19 cellular contexts compared by ENCODE assay signal in genomic region chr17:3954921-3955320, GRCh38. TPM values are rescaled to one million over a fixed set of nuclear protein-coding genes. Genes with fewer than 3 reads are reported as not detected.
A peak's percentile ranks its signal among the peaks of the same experiment; 100 is the strongest.
DNase-seq lines count a peak whose midpoint lies in the region; ATAC-seq, FAIRE-seq and TF ChIP-seq lines count a peak whose summit lies in the region.
"Had no signal": no experiment of that assay in that cellular context is flagged by ENCODE, and none has a peak within 500 bp of the region (broad histone marks: within the 10 kb centered on the region; RNA-seq: fewer than 3 reads in every experiment).

No MANE protein-coding gene starts in this region.

- H3K4me3 ChIP-seq in HepG2 (replicated peaks in 1 of 3; ENCODE audit: insufficient read depth in 1 of 3, low read depth in 2 of 3, low read length in 3 of 3) (no peak overlapping the region), right lobe of liver (no peak overlapping the region), Karpas-422 (ENCODE audit: low read length) (no peak overlapping the region), mesenchymal stem cell (ENCODE audit: insufficient read depth in 1 of 2, low read depth in 1 of 2, low read length in 2 of 2) (no peak overlapping the region)
- H3K4me3 ChIP-seq: SK-N-MC had no signal

- H4K91ac ChIP-seq in mesenchymal stem cell (ENCODE audit: low read length) = no peak overlapping the region

- intact Hi-C loops in HepG2 (cut with micrococcal nuclease; ENCODE audit: unreplicated experiment) = no loop called here
- intact Hi-C loops in right lobe of liver (cut with DNase I) = no loop called here

- ATAC-seq in HepG2 (no peak), right lobe of liver (no peak), foreskin keratinocyte (peak; percentile 15)
- ATAC-seq in stimulated activated effector memory CD8-positive, alpha-beta T cell treated with anti-CD3 and anti-CD28 coated beads, Interleukin-12 subunit alpha, Interleukin-12 subunit beta, amount 100 ng/mL, for 72 hours = no peak
- ATAC-seq: HCT116 had no signal

- H3K79me1 ChIP-seq in mesenchymal stem cell (replicated peaks; ENCODE audit: low read length, poor library complexity, severe bottlenecking) = no peaks in the 10 kb centered on the region

- no peak overlapping the region for H4K8ac ChIP-seq in mesenchymal stem cell (ENCODE audit: low read length)

- H4K20me1 ChIP-seq in HepG2 (ENCODE audit: insufficient read depth, low read length) (no peaks in the 10 kb centered on the region), Karpas-422 (ENCODE audit: insufficient read depth, low read depth, low read length) (peaks cover 73% of the 10 kb centered on the region)

- no peak overlapping the region for H3K4ac ChIP-seq in mesenchymal stem cell (ENCODE audit: low read depth in 1 of 2, low read length in 2 of 2)

- TF ChIP-seq RAD21 in HepG2 (CRISPR knock-in tag; IDR thresholded peaks at IDR 0.05) = no peak

- TF ChIP-seq POLR2A in HepG2 (IDR thresholded peaks at IDR 0.05; ENCODE audit: insufficient read depth in 1 of 2, low read depth in 2 of 2, low read length in 2 of 2) (no peak), right lobe of liver (IDR thresholded peaks at IDR 0.05) (no peak)

- no peaks in the 10 kb centered on the region for H3K9me3 Mint-ChIP-seq in stimulated activated effector memory CD8-positive, alpha-beta T cell treated with anti-CD3 and anti-CD28 coated beads, Interleukin-12 subunit alpha, Interleukin-12 subunit beta, amount 100 ng/mL, for 72 hours

- H3K27ac ChIP-seq in HepG2 (ENCODE audit: extremely low read length, insufficient read depth, low read length) = no peak overlapping the region
- H3K27ac ChIP-seq in right lobe of liver = no peak overlapping the region
- peak overlapping the region; percentile 90 for H3K27ac ChIP-seq in Karpas-422 (ENCODE audit: low read length)
- H3K27ac ChIP-seq in foreskin keratinocyte = no peak overlapping the region
- H3K27ac ChIP-seq in mesenchymal stem cell (ENCODE audit: low read length, poor library complexity, severe bottlenecking) = no peak overlapping the region
- H3K27ac ChIP-seq: SK-N-MC had no signal

- in situ Hi-C loops in HepG2 (cut with HindIII; ENCODE audit: extremely low pct_ligation_motif_present, low pct_unique_long_range_greater_than_20kb) = no loop called here

- H2BK15ac ChIP-seq in mesenchymal stem cell (ENCODE audit: low read depth, poor library complexity, severe bottlenecking) = no peak overlapping the region

- H3K36me3 ChIP-seq in HepG2 (replicated peaks in 1 of 2; ENCODE audit: control insufficient read depth in 1 of 2, insufficient read depth in 2 of 2, low read length in 2 of 2) = no peaks in the 10 kb centered on the region
- no peaks in the 10 kb centered on the region for H3K36me3 ChIP-seq in right lobe of liver
- peaks cover 46% of the 10 kb centered on the region for H3K36me3 ChIP-seq in Karpas-422 (ENCODE audit: insufficient read depth, low read length)
- no peaks in the 10 kb centered on the region for H3K36me3 ChIP-seq in mesenchymal stem cell (ENCODE audit: control insufficient read depth in 1 of 2, insufficient read depth in 2 of 2, low read depth in 1 of 2, low read length in 2 of 2)
- H3K36me3 ChIP-seq: BE2C had no signal

- H3K27me3 ChIP-seq in HepG2 (ENCODE audit: control insufficient read depth in 1 of 2, insufficient read depth in 2 of 2, low read length in 2 of 2) (peaks cover 2 to 35% of the 10 kb centered on the region in 2 experiments; a peak in 3 of 5 replicates), right lobe of liver (no peaks in the 10 kb centered on the region), Karpas-422 (ENCODE audit: low read length) (no peaks in the 10 kb centered on the region), foreskin keratinocyte (no peaks in the 10 kb centered on the region), mesenchymal stem cell (ENCODE audit: control insufficient read depth in 1 of 2, insufficient read depth in 1 of 2, low read length in 2 of 2) (peaks cover 0 to 4% of the 10 kb centered on the region in 2 experiments)
- H3K27me3 ChIP-seq: BE2C had no signal

- CTCF ChIA-PET in HepG2 (lab: Yijun Ruan, JAX; ENCODE audit: low intra/inter-chr PET ratio, low total read pairs) = no interaction called here

- POLR2A ChIA-PET in HepG2 (lab: Yijun Ruan, JAX) = no interaction called here

- no peaks in the 10 kb centered on the region for H3K79me2 ChIP-seq in HepG2 (ENCODE audit: insufficient read depth, low read length)
- H3K79me2 ChIP-seq in Karpas-422 (ENCODE audit: low read length) = peaks cover 57% of the 10 kb centered on the region

- TF ChIP-seq EP300 in HepG2 (IDR thresholded peaks at IDR 0.05; ENCODE audit: low read depth in 2 of 2, low read length in 2 of 2) (no peak), HepG2 (CRISPR knock-in tag; IDR thresholded peaks at IDR 0.05; ENCODE audit: borderline replicate concordance) (no peak)

- DNase-seq in HepG2 (ENCODE audit: low spot score) (no peak), right lobe of liver (no peak), Karpas-422 (no peak), foreskin keratinocyte (no peak), ecto neural progenitor cell (ENCODE audit: low spot score) (no peak), NCI-H2107 (lab: John Stamatoyannopoulos, UW) (no peak), mesenchymal stem cell (no peak)
- DNase-seq in stimulated activated effector memory CD8-positive, alpha-beta T cell treated with anti-CD3 and anti-CD28 coated beads, Interleukin-12 subunit alpha, Interleukin-12 subunit beta, amount 100 ng/mL, for 72 hours (ENCODE audit: low spot score in 2 of 2) = no peak
- DNase-seq: BE2C, DMS79 treated with DMSO at 0.1 percent for 48 hours, KBM-7, NCI-H1436, NCI-H2029, NCI-H2171 treated with DMSO at 0.1 percent for 48 hours, NCI-H748 treated with DMSO at 0.1 percent for 48 hours had no signal

- H3K9me3 ChIP-seq in HepG2 (ENCODE audit: low read length) (no peaks in the 10 kb centered on the region), right lobe of liver (no peaks in the 10 kb centered on the region), Karpas-422 (ENCODE audit: low read length) (no peaks in the 10 kb centered on the region), mesenchymal stem cell (ENCODE audit: control insufficient read depth, low read length) (no peaks in the 10 kb centered on the region)
- H3K9me3 ChIP-seq: BE2C had no signal

- H2AK5ac ChIP-seq in mesenchymal stem cell (ENCODE audit: low read length, severe bottlenecking) = no peak overlapping the region

- H2BK120ac ChIP-seq in mesenchymal stem cell (ENCODE audit: low read depth, low read length) = no peak overlapping the region

- H3K4me1 ChIP-seq in HepG2 (ENCODE audit: insufficient read depth, low read length) (peaks cover 23% of the 10 kb centered on the region), right lobe of liver (no peaks in the 10 kb centered on the region), Karpas-422 (ENCODE audit: low read length) (peaks cover 39% of the 10 kb centered on the region), foreskin keratinocyte (no peaks in the 10 kb centered on the region), mesenchymal stem cell (ENCODE audit: control insufficient read depth, insufficient read depth, low read depth, low read length) (peaks cover 15% of the 10 kb centered on the region)
- H3K4me1 ChIP-seq: BE2C had no signal

- no peak overlapping the region for H2BK12ac ChIP-seq in mesenchymal stem cell (ENCODE audit: low read length in 2 of 2)

- TF ChIP-seq CTCF in HepG2 (CRISPR knock-in tag; IDR thresholded peaks at IDR 0.05) (no peak), right lobe of liver (IDR thresholded peaks at IDR 0.05) (no peak), foreskin keratinocyte (conservative IDR thresholded peaks at IDR 0.05) (no peak)

- H3K4me2 ChIP-seq in HepG2 (ENCODE audit: low read depth, low read length) (no peak overlapping the region), Karpas-422 (ENCODE audit: low read depth, low read length, poor library complexity, severe bottlenecking) (no peak overlapping the region), mesenchymal stem cell (ENCODE audit: low read length, poor library complexity, severe bottlenecking) (no peak overlapping the region)

- peak overlapping the region; percentile 17 for H3K27ac Mint-ChIP-seq in stimulated activated effector memory CD8-positive, alpha-beta T cell treated with anti-CD3 and anti-CD28 coated beads, Interleukin-12 subunit alpha, Interleukin-12 subunit beta, amount 100 ng/mL, for 72 hours

- no peak overlapping the region for H3K4me3 Mint-ChIP-seq in stimulated activated effector memory CD8-positive, alpha-beta T cell treated with anti-CD3 and anti-CD28 coated beads, Interleukin-12 subunit alpha, Interleukin-12 subunit beta, amount 100 ng/mL, for 72 hours

- peaks cover 47% of the 10 kb centered on the region for H3K4me1 Mint-ChIP-seq in stimulated activated effector memory CD8-positive, alpha-beta T cell treated with anti-CD3 and anti-CD28 coated beads, Interleukin-12 subunit alpha, Interleukin-12 subunit beta, amount 100 ng/mL, for 72 hours

- H2AFZ ChIP-seq in HepG2 (ENCODE audit: low read length) (no peak overlapping the region), Karpas-422 (ENCODE audit: low read length) (no peak overlapping the region), mesenchymal stem cell (ENCODE audit: low read depth, low read length) (no peak overlapping the region)

- no peaks in the 10 kb centered on the region for H3K9me2 ChIP-seq in Karpas-422 (replicated peaks; ENCODE audit: insufficient read depth, low read length)

- no peak overlapping the region for H3K23ac ChIP-seq in mesenchymal stem cell (ENCODE audit: low read length in 2 of 2)

- H3K36me3 Mint-ChIP-seq in stimulated activated effector memory CD8-positive, alpha-beta T cell treated with anti-CD3 and anti-CD28 coated beads, Interleukin-12 subunit alpha, Interleukin-12 subunit beta, amount 100 ng/mL, for 72 hours = peaks cover 62% of the 10 kb centered on the region

- no peak for FAIRE-seq in HepG2 (lab: Jason Lieb, UNC)
- FAIRE-seq: G401.6 had no signal

- H2BK5ac ChIP-seq in mesenchymal stem cell (ENCODE audit: low read depth, low read length, poor library complexity, severe bottlenecking) = no peak overlapping the region

- H3K9ac ChIP-seq in HepG2 (ENCODE audit: insufficient read depth, low read depth, low read length) = no peak overlapping the region
- no peak overlapping the region for H3K9ac ChIP-seq in Karpas-422 (ENCODE audit: low read length)
- H3K9ac ChIP-seq in mesenchymal stem cell (ENCODE audit: low read length) = no peak overlapping the region

- WGBS in HepG2 (ENCODE audit: low lambda C conversion rate) = 24% methylated on average over 7 of the region's 12 CpGs
- 70% methylated on average over 8 of the region's 12 CpGs for WGBS in right lobe of liver (ENCODE audit: insufficient coverage, low coverage, low lambda C conversion rate, missing lambda C conversion rate)
- WGBS in mesenchymal stem cell = 78% methylated on average over 9 of the region's 12 CpGs

- BruUV-seq in HepG2 (replicated peaks; lab: Mats Ljungman, UMichigan) = no TSS peak

- H3K18ac ChIP-seq in mesenchymal stem cell (ENCODE audit: low read depth in 1 of 2, low read length in 2 of 2) = no peak overlapping the region

- H3K14ac ChIP-seq in mesenchymal stem cell (ENCODE audit: low read length in 2 of 2) = no peak overlapping the region

RNA-seq across cellular contexts. Expression of gene ATP2A3, which starts 9.3 kb away (rescaled TPM):
- total RNA-seq in HepG2 (2016; rRNA removed; fragmentation: Illumina TruSeq; extraction: Trizol) (not detected in 2 replicates), right lobe of liver (1 to 10 TPM; 1.5 to 4.3 (median 2.3) TPM), foreskin keratinocyte (0.28 and 0.68 TPM in 2 replicates)
- not detected in 2 replicates for total RNA-seq in HepG2 (2016; cell fraction: cytosol; rRNA removed; fragmentation: Illumina TruSeq; extraction: Trizol; ENCODE audit: low read depth)
- not detected in 2 replicates for total RNA-seq in HepG2 (2016; cell fraction: insoluble cytoplasmic fraction; rRNA removed; fragmentation: Illumina TruSeq; extraction: Trizol)
- not detected in 2 replicates for total RNA-seq in HepG2 (2016; cell fraction: membrane; rRNA removed; fragmentation: Illumina TruSeq; extraction: Trizol)
- total RNA-seq in HepG2 (2016; cell fraction: nucleus; rRNA removed; fragmentation: Illumina TruSeq; extraction: Trizol) = not detected in 2 replicates
- polyA plus RNA-seq in HepG2 (2011; rRNA removed) (0.07 and 0.10 TPM in 2 replicates), foreskin keratinocyte (0.20 and 0.76 TPM in 2 replicates)
- polyA plus RNA-seq in HepG2 (2011; cell fraction: cytosol; rRNA removed) = 0.03 and 0.14 TPM in 2 replicates
- polyA plus RNA-seq in HepG2 (2011; cell fraction: nucleus; rRNA removed) = 0.16 and 0.40 TPM in 2 replicates
- 0.15 and 0.25 TPM in 2 replicates for polyA plus RNA-seq in HepG2 (2012)
- polyA plus RNA-seq in HepG2 (2016; cell fraction: cytosol; fragmentation: Illumina TruSeq; extraction: Trizol; ENCODE audit: low read depth) = not detected in 2 replicates
- polyA plus RNA-seq in HepG2 (2016; cell fraction: insoluble cytoplasmic fraction; fragmentation: Illumina TruSeq; extraction: Trizol; ENCODE audit: low read depth) = not detected in 2 replicates
- not detected in 2 replicates for polyA plus RNA-seq in HepG2 (2016; cell fraction: membrane; fragmentation: Illumina TruSeq; extraction: Trizol; ENCODE audit: low read depth)
- not detected in 2 replicates for polyA plus RNA-seq in HepG2 (2016; cell fraction: nucleus; fragmentation: Illumina TruSeq; extraction: Trizol; ENCODE audit: insufficient read depth, low read depth)
- 0.52 and 1.2 TPM in 2 replicates for polyA minus RNA-seq in HepG2 (2011; rRNA and poly(A)+ RNA removed; ENCODE audit: low replicate concordance)
- polyA minus RNA-seq in HepG2 (2011; cell fraction: cytosol; rRNA and poly(A)+ RNA removed) = not detected in 2 replicates
- polyA minus RNA-seq in HepG2 (2011; cell fraction: nucleus; rRNA and poly(A)+ RNA removed) = 0.13 TPM in 1 of 2 replicates, not detected in the other
- total RNA-seq in Karpas-422 (2014; rRNA removed; shearing (Covaris generic); ENCODE audit: low replicate concordance) = 101 and 204 TPM in 2 replicates
- polyA plus RNA-seq in mesenchymal stem cell (2013, experiment 1 of 2) = 1.7 TPM
- polyA plus RNA-seq in mesenchymal stem cell (2013, experiment 2 of 2) = 1.5 TPM

RNA-seq across cellular contexts. Expression of gene P2RX1, which starts 38.7 kb away (rescaled TPM):
- total RNA-seq in HepG2 (2016; rRNA removed; fragmentation: Illumina TruSeq; extraction: Trizol) = 0.04 TPM in 1 of 2 replicates, not detected in the other
- total RNA-seq in HepG2 (2016; cell fraction: cytosol; rRNA removed; fragmentation: Illumina TruSeq; extraction: Trizol; ENCODE audit: low read depth) = not detected in 2 replicates
- total RNA-seq in HepG2 (2016; cell fraction: insoluble cytoplasmic fraction; rRNA removed; fragmentation: Illumina TruSeq; extraction: Trizol) = 0.04 TPM in 1 of 2 replicates, not detected in the other
- total RNA-seq in HepG2 (2016; cell fraction: membrane; rRNA removed; fragmentation: Illumina TruSeq; extraction: Trizol) = not detected in 2 replicates
- total RNA-seq in HepG2 (2016; cell fraction: nucleus; rRNA removed; fragmentation: Illumina TruSeq; extraction: Trizol) = 0.12 TPM in 1 of 2 replicates, not detected in the other
- 0.50 and 0.84 TPM in 2 replicates for polyA plus RNA-seq in HepG2 (2011; rRNA removed)
- polyA plus RNA-seq in HepG2 (2011; cell fraction: cytosol; rRNA removed) = 0.12 and 0.33 TPM in 2 replicates
- 2.2 and 2.3 TPM in 2 replicates for polyA plus RNA-seq in HepG2 (2011; cell fraction: nucleus; rRNA removed)
- 0.20 and 0.44 TPM in 2 replicates for polyA plus RNA-seq in HepG2 (2012)
- polyA plus RNA-seq in HepG2 (2016; cell fraction: cytosol; fragmentation: Illumina TruSeq; extraction: Trizol; ENCODE audit: low read depth) = not detected in 2 replicates
- polyA plus RNA-seq in HepG2 (2016; cell fraction: insoluble cytoplasmic fraction; fragmentation: Illumina TruSeq; extraction: Trizol; ENCODE audit: low read depth) = not detected in 2 replicates
- polyA plus RNA-seq in HepG2 (2016; cell fraction: membrane; fragmentation: Illumina TruSeq; extraction: Trizol; ENCODE audit: low read depth) = not detected in 2 replicates
- polyA plus RNA-seq in HepG2 (2016; cell fraction: nucleus; fragmentation: Illumina TruSeq; extraction: Trizol; ENCODE audit: insufficient read depth, low read depth) = 0.15 TPM in 1 of 2 replicates, not detected in the other
- 0.19 and 0.34 TPM in 2 replicates for polyA minus RNA-seq in HepG2 (2011; rRNA and poly(A)+ RNA removed; ENCODE audit: low replicate concordance)
- 0.18 TPM in 1 of 2 replicates, not detected in the other for polyA minus RNA-seq in HepG2 (2011; cell fraction: cytosol; rRNA and poly(A)+ RNA removed)
- 0.39 and 0.62 TPM in 2 replicates for polyA minus RNA-seq in HepG2 (2011; cell fraction: nucleus; rRNA and poly(A)+ RNA removed)
- total RNA-seq in right lobe of liver = under 1 TPM in 5 of 6 experiments, not detected in 1; 0.50 to 0.78 (median 0.58) TPM
- total RNA-seq in Karpas-422 (2014; rRNA removed; shearing (Covaris generic); ENCODE audit: low replicate concordance) = not detected in 2 replicates
- not detected in 2 replicates for total RNA-seq in foreskin keratinocyte
- polyA plus RNA-seq in foreskin keratinocyte = not detected in 2 replicates
- 0.47 TPM for polyA plus RNA-seq in mesenchymal stem cell (2013, experiment 1 of 2)
- 0.49 TPM for polyA plus RNA-seq in mesenchymal stem cell (2013, experiment 2 of 2)
- total RNA-seq: NCI-H460 had no signal

Comparison
In these comparisons a context has a peak if more than half of its experiments do, and no peak if none do; other contexts are left out.
1. RNA of gene ATP2A3, which starts 9.3 kb away (total RNA-seq): 101 to 204 TPM in Karpas-422; 1.5 to 4.3 TPM in right lobe of liver, 0.28 to 0.68 TPM in foreskin keratinocyte and not detected in HepG2; every median in the first group is over 10 times any median in the second.